7 cellular contexts compared by ENCODE assay signal in the genomic region with DNA sequence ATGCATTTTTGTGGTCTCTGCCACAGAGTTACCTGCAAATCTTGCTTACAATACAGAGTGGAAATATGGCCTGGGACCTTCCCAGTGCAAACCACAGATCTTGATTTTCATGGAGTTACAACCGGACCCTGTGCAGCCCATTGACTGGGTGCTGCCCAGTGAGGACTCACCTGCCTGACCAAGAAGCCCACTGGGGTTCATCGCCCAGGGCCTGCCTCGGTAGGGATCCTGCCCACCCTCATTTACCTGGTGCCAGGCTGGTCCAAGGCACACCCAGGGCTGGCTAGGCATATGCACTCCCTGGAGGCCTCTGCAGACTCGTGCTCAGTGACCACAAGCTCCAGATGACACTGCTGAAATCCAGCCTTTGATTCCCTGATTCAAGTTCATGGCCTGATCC.
"Had no signal": no experiment of that assay in that cellular context is flagged by ENCODE, and none has a peak within 500 bp of the region (broad histone marks: within the 10 kb centered on the region; RNA-seq: fewer than 3 reads in every experiment).

No MANE protein-coding gene starts in this region.

- DNase-seq: IMR-90, KBM-7, KG1 had no signal

- H3K27me3 Mint-ChIP-seq: IgD-negative memory B cell had no signal

- H3K27ac ChIP-seq: HL-60 had no signal

- H3K4me3 ChIP-seq: K562 had no signal

- H3K4me3 Mint-ChIP-seq: IgD-negative memory B cell had no signal

- ATAC-seq: HepG2, K562 had no signal

- H3K36me3 Mint-ChIP-seq: IgD-negative memory B cell had no signal
